Comparison of ENCODE assay signal across 23 cellular contexts in the genomic region with DNA sequence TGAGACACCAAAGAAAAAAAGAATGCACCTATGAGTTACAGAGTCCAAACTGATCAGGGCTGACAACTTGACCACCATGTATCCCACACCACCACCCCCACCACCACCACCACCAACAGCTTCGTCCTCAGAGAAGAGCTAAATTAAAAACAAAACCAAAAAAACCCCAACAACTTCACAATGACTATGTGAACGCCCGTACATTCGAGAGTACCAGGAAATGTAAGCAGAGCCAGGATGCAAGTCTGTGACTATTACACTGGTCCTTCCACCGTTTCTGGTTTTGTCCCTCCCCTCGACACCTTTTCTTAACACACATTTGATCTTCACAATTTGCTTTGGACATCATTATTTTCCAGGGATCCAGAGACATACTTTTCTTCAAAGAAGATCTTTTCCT.
"Had no signal": no experiment of that assay in that cellular context is flagged by ENCODE, and none has a peak within 500 bp of the region (broad histone marks: within the 10 kb centered on the region; RNA-seq: fewer than 3 reads in every experiment).

No MANE protein-coding gene starts in this region.

- H3K27me3 ChIP-seq: MG63, SJSA1 had no signal

- H3K27ac ChIP-seq: HL-60, PC-9, SJSA1, SK-N-MC had no signal

- DNase-seq: KBM-7, MG63, NCI-H1092 treated with DMSO at 0.1 percent for 48 hours, NCI-H1436, NCI-H187, NCI-H2029, NCI-H2081 treated with DMSO at 0.1 percent for 48 hours, NCI-H2171, NCI-H226, NCI-H446, NCI-H510A, NCI-H524 treated with DMSO at 0.1 percent for 48 hours, NCI-H69, NCI-H774, OCI-M1, PC-9, Right ventricle myocardium superior, RPMI8226, SIG-M5 had no signal

- H3K4me1 ChIP-seq: SJSA1 had no signal

- H3K9me3 ChIP-seq: MG63, SJSA1 had no signal

- H3K4me3 ChIP-seq: MG63, PC-9, SJSA1, SK-N-MC had no signal

- H3K36me3 ChIP-seq: MG63, SJSA1 had no signal

- FAIRE-seq: RCC 7860 had no signal
